In genomic region chr7:29230871-29231345, GRCh38 we compare ENCODE assay signal across 1 cellular context.
TF ChIP-seq lines count a peak whose summit lies in the region.

No MANE protein-coding gene starts in this region.

TF ChIP-seq in HepG2, 621 proteins besides CTCF, POLR2A, EP300 and RAD21 (continued from another document and continues in another):
- no peak for TF ChIP-seq TRIM22 (IDR thresholded peaks at IDR 0.05)
- no peak for TF ChIP-seq TEAD2 (CRISPR knock-in tag; IDR thresholded peaks at IDR 0.05)
- no peak for TF ChIP-seq HNRNPK (IDR thresholded peaks at IDR 0.05; ENCODE audit: low read depth, low read length, poor library complexity, severe bottlenecking)
- TF ChIP-seq RARG (CRISPR knock-in tag; IDR thresholded peaks at IDR 0.05; ENCODE audit: low read depth) = no peak
- TF ChIP-seq U2AF1 (optimal IDR thresholded peaks at IDR 0.05; ENCODE audit: low read depth, low read length) = no peak
- no peak for TF ChIP-seq HCFC1 (IDR thresholded peaks at IDR 0.05; ENCODE audit: low read depth, low read length)
- no peak for TF ChIP-seq ZNF558 (CRISPR knock-in tag; IDR thresholded peaks at IDR 0.05; ENCODE audit: borderline replicate concordance)
- TF ChIP-seq ZFP36 (IDR thresholded peaks at IDR 0.05; ENCODE audit: borderline replicate concordance, low read depth, low read length, partially characterized antibody) = no peak
- no peak for TF ChIP-seq ZNF513 (CRISPR knock-in tag; conservative IDR thresholded peaks at IDR 0.05)
- no peak for TF ChIP-seq TBP (CRISPR knock-in tag; IDR thresholded peaks at IDR 0.05)
- 0 out of 2 replicates have a peak, but pooled peaks have one; percentile 20 for TF ChIP-seq ZNF512B (CRISPR knock-in tag; IDR thresholded peaks at IDR 0.05; ENCODE audit: borderline replicate concordance)
- TF ChIP-seq ATF5 (CRISPR knock-in tag; IDR thresholded peaks at IDR 0.05; ENCODE audit: low read depth) = no peak
- no peak for TF ChIP-seq ZNF703 (CRISPR knock-in tag; IDR thresholded peaks at IDR 0.05; ENCODE audit: borderline replicate concordance)
- no peak for TF ChIP-seq IRX3 (CRISPR knock-in tag; IDR thresholded peaks at IDR 0.05; ENCODE audit: borderline replicate concordance, low read depth)
- no peak for TF ChIP-seq ZNF615 (CRISPR knock-in tag; IDR thresholded peaks at IDR 0.05; ENCODE audit: borderline replicate concordance)
- TF ChIP-seq DZIP1 (CRISPR knock-in tag; IDR thresholded peaks at IDR 0.05) = no peak
- TF ChIP-seq NPAS2 (CRISPR knock-in tag; IDR thresholded peaks at IDR 0.05; ENCODE audit: borderline replicate concordance) = no peak
- no peak for TF ChIP-seq MAZ (IDR thresholded peaks at IDR 0.05; ENCODE audit: borderline replicate concordance, low read depth, low read length)
- no peak for TF ChIP-seq MAZ (CRISPR knock-in tag; IDR thresholded peaks at IDR 0.05; ENCODE audit: low read depth)
- TF ChIP-seq CCDC6 (CRISPR knock-in tag; IDR thresholded peaks at IDR 0.05) = no peak; the same call in 1 of the 2 replicates
- peak; percentile 100 for TF ChIP-seq ZBTB39 (CRISPR knock-in tag; IDR thresholded peaks at IDR 0.05)
- no peak for TF ChIP-seq ZNF343 (CRISPR knock-in tag; IDR thresholded peaks at IDR 0.05)
- 0 out of 2 replicates have a peak, but pooled peaks have one; percentile 63 for TF ChIP-seq ZBTB43 (CRISPR knock-in tag; conservative IDR thresholded peaks at IDR 0.05)
- TF ChIP-seq AHDC1 (CRISPR knock-in tag; IDR thresholded peaks at IDR 0.05; ENCODE audit: borderline replicate concordance) = peak; percentile 88
- TF ChIP-seq ZNF577 (CRISPR knock-in tag; IDR thresholded peaks at IDR 0.05; ENCODE audit: borderline replicate concordance, low read depth) = no peak
- peak; percentile 51; the same call in 1 of the 2 replicates for TF ChIP-seq KMT2B (CRISPR knock-in tag; IDR thresholded peaks at IDR 0.05)
- TF ChIP-seq SIX1 (CRISPR knock-in tag; IDR thresholded peaks at IDR 0.05; ENCODE audit: borderline replicate concordance) = 0 out of 2 replicates have a peak, but pooled peaks have one; percentile 45
- TF ChIP-seq PAF1 (CRISPR knock-in tag; IDR thresholded peaks at IDR 0.05) = no peak
- TF ChIP-seq MLX (CRISPR knock-in tag; IDR thresholded peaks at IDR 0.05) = peak; percentile 63; the same call in 1 of the 2 replicates
- no peak for TF ChIP-seq NAIF1 (CRISPR knock-in tag; IDR thresholded peaks at IDR 0.05; ENCODE audit: borderline replicate concordance)
- no peak for TF ChIP-seq HNRNPL (IDR thresholded peaks at IDR 0.05; ENCODE audit: low read depth, low read length)
- no peak for TF ChIP-seq DMTF1 (CRISPR knock-in tag; IDR thresholded peaks at IDR 0.05)
